In the genomic region with DNA sequence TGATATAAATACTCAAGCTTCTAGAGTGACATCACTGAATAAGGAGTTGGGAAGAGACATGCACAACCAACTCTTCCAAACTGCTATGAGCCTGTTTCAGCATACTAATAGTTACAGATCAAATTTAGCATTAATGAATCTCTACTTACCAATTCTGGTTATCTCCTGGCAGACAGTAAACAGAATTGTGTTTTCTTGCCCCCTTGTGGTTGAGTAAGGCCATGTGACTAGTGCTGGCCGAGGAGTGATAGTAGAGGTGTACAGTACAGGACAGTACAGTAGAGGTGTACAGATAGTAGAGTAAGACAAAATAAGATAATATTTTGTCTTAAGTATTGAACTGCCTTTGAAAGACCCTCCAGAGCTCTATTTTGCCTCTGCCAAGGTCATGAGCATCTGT, we compare ENCODE assay signal across 9 cellular contexts.
A peak's percentile ranks its signal among the peaks of the same experiment; 100 is the strongest.
DNase-seq lines count a peak whose midpoint lies in the region; TF ChIP-seq lines count a peak whose summit lies in the region.
"Had no signal": no experiment of that assay in that cellular context is flagged by ENCODE, and none has a peak within 500 bp of the region (broad histone marks: within the 10 kb centered on the region; RNA-seq: fewer than 3 reads in every experiment).

No MANE protein-coding gene starts in this region.

- H3K23ac ChIP-seq in mesenchymal stem cell (ENCODE audit: low read length in 2 of 2) = no peak overlapping the region

- H3K4ac ChIP-seq in mesenchymal stem cell (ENCODE audit: low read depth in 1 of 2, low read length in 2 of 2) = no peak overlapping the region

- H3K4me3 ChIP-seq in GM12865 (ENCODE audit: low read depth, low read length) (no peak overlapping the region), astrocyte of the cerebellum (ENCODE audit: low read depth, low read length) (no peak overlapping the region), mesenchymal stem cell (ENCODE audit: insufficient read depth in 1 of 2, low read depth in 1 of 2, low read length in 2 of 2) (no peak overlapping the region)

- H2AK5ac ChIP-seq in mesenchymal stem cell (ENCODE audit: low read length, severe bottlenecking) = no peak overlapping the region

- WGBS in mesenchymal stem cell = 75% methylated on average over 1 of the region's 1 CpG

- no peak overlapping the region for H2AFZ ChIP-seq in mesenchymal stem cell (ENCODE audit: low read depth, low read length)

- H3K27me3 ChIP-seq in mesenchymal stem cell (ENCODE audit: control insufficient read depth in 1 of 2, insufficient read depth in 1 of 2, low read length in 2 of 2) = no peaks in the 10 kb centered on the region

- H4K91ac ChIP-seq in mesenchymal stem cell (ENCODE audit: low read length) = no peak overlapping the region

- H3K4me2 ChIP-seq in mesenchymal stem cell (ENCODE audit: low read length, poor library complexity, severe bottlenecking) = no peak overlapping the region

- H3K79me1 ChIP-seq in mesenchymal stem cell (replicated peaks; ENCODE audit: low read length, poor library complexity, severe bottlenecking) = no peaks in the 10 kb centered on the region

- no peak overlapping the region for H2BK12ac ChIP-seq in mesenchymal stem cell (ENCODE audit: low read length in 2 of 2)

- TF ChIP-seq CTCF in GM12865 (IDR thresholded peaks at IDR 0.05; ENCODE audit: insufficient read depth, low read depth, low read length, missing control alignments) (peak; percentile 44), astrocyte of the cerebellum (IDR thresholded peaks at IDR 0.05; ENCODE audit: low read depth, low read length, missing control alignments) (peak; percentile 67)

- DNase-seq in GM12865 (ENCODE audit: low read depth) (peak; percentile 46), HuH-7 (ENCODE audit: low spot score) (peak; percentile 3), astrocyte of the cerebellum (ENCODE audit: low read depth) (peak; percentile 11), mesenchymal stem cell (peak; percentile 13), GM03348 (ENCODE audit: low spot score) (no peak), AG20443 (ENCODE audit: low spot score) (no peak), ureter (ENCODE audit: low spot score) (no peak)
- no peak for DNase-seq in stimulated activated CD4-positive, alpha-beta T cell treated with anti-CD3 and anti-CD28 coated beads, Interleukin-4, amount 100 ng/mL, for 24 hours
- DNase-seq: effector memory CD4-positive, alpha-beta T cell had no signal

- H3K9me3 ChIP-seq in mesenchymal stem cell (ENCODE audit: control insufficient read depth, low read length) = no peaks in the 10 kb centered on the region

- no peak overlapping the region for H3K27ac ChIP-seq in mesenchymal stem cell (ENCODE audit: low read length, poor library complexity, severe bottlenecking)

- H2BK15ac ChIP-seq in mesenchymal stem cell (ENCODE audit: low read depth, poor library complexity, severe bottlenecking) = no peak overlapping the region

- no peak overlapping the region for H3K18ac ChIP-seq in mesenchymal stem cell (ENCODE audit: low read depth in 1 of 2, low read length in 2 of 2)

- H3K4me1 ChIP-seq in mesenchymal stem cell (ENCODE audit: control insufficient read depth, insufficient read depth, low read depth, low read length) = no peaks in the 10 kb centered on the region

- H3K14ac ChIP-seq in mesenchymal stem cell (ENCODE audit: low read length in 2 of 2) = no peak overlapping the region

- in situ Hi-C loops in astrocyte of the cerebellum (cut with HindIII; ENCODE audit: low sequenced_read_pairs) = no loop called here

- H2BK5ac ChIP-seq in mesenchymal stem cell (ENCODE audit: low read depth, low read length, poor library complexity, severe bottlenecking) = no peak overlapping the region

- no peak overlapping the region for H2BK120ac ChIP-seq in mesenchymal stem cell (ENCODE audit: low read depth, low read length)

- H3K36me3 ChIP-seq in mesenchymal stem cell (ENCODE audit: control insufficient read depth in 1 of 2, insufficient read depth in 2 of 2, low read depth in 1 of 2, low read length in 2 of 2) = no peaks in the 10 kb centered on the region

- H4K8ac ChIP-seq in mesenchymal stem cell (ENCODE audit: low read length) = no peak overlapping the region

- H3K9ac ChIP-seq in mesenchymal stem cell (ENCODE audit: low read length) = no peak overlapping the region

Comparison
In these comparisons a context has a peak if more than half of its experiments do, and no peak if none do; other contexts are left out.
1. DNase-seq: peak in GM12865 (single experiment), HuH-7 (single experiment), astrocyte of the cerebellum (single experiment) and mesenchymal stem cell (single experiment); none in GM03348 (single experiment), AG20443 (single experiment), ureter (single experiment) and stimulated activated CD4-positive, alpha-beta T cell treated with anti-CD3 and anti-CD28 coated beads, Interleukin-4, amount 100 ng/mL, for 24 hours (single experiment).